Comparison of ENCODE assay signal across 9 cellular contexts in the genomic region with DNA sequence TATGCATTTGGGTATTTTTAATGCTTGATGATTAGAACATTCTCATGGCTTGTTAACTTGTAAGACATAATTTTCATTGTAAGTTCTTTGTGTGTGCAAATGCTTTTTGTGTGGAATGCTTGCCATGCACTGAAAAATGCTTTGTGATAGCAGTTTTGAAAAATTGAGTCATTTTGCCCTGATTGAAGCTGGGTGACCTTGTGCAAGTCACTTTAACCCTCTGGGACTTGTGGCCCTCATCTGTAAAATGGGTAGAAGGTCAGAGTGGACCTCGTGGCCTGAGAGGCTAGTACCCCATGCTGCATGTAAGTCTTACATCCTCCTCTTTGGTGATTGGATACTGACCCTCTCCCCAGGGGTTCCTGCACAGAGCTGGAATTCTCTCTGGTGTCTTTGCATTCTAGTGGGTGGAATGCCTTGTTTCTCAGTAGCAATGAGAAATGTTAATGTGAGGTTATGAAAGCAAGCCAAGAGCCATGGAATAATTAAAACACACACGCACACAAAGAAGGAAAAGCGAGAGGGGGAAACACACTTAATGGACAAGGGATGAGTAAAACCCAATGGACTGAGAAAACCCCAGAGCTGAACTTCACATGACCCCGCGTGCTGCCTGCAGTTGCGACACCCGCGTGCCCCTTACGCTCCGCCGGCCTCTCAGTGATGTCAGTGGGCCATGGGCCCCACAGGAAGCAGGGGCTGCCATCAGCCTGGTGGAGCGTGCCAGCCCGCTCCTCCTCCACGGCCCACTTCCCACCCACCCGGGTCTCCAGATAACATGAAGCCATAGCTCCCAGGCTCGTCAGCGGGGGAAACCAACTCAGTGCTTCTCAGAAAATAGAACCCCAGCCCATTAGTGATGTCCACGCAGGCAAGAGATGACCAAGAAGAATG. TPM values are rescaled to one million over a fixed set of nuclear protein-coding genes. Genes with fewer than 3 reads are reported as not detected.
DNase-seq lines count a peak whose midpoint lies in the region; ATAC-seq and TF ChIP-seq lines count a peak whose summit lies in the region.
"Had no signal": no experiment of that assay in that cellular context is flagged by ENCODE, and none has a peak within 500 bp of the region (broad histone marks: within the 10 kb centered on the region; RNA-seq: fewer than 3 reads in every experiment).

No MANE protein-coding gene starts in this region.

- H3K4me1 ChIP-seq in Panc1 (ENCODE audit: control insufficient read depth, insufficient read depth, low read length) (peaks cover 85% of the 10 kb centered on the region), psoas muscle (peaks cover 79% of the 10 kb centered on the region), mammary epithelial cell (ENCODE audit: insufficient read depth, low read length) (peaks cover 44% of the 10 kb centered on the region)

- H3K4me3 Mint-ChIP-seq in endothelial cell (ENCODE audit: unreplicated experiment) = no peak overlapping the region
- H3K4me3 Mint-ChIP-seq in activated CD8-positive, alpha-beta memory T cell treated with anti-CD3 and anti-CD28 coated beads, Interleukin-2, amount 10 ng/mL, durations not matched to agents 7 days and 5 days = no peak overlapping the region

- H2AFZ ChIP-seq in mammary epithelial cell (ENCODE audit: low read depth, low read length) = no peak overlapping the region

- no peak overlapping the region for H3K4me2 ChIP-seq in mammary epithelial cell (ENCODE audit: insufficient read depth, low read depth, low read length)

- no peaks in the 10 kb centered on the region for H3K9me3 Mint-ChIP-seq in endothelial cell (ENCODE audit: unreplicated experiment)
- H3K9me3 Mint-ChIP-seq in activated CD8-positive, alpha-beta memory T cell treated with anti-CD3 and anti-CD28 coated beads, Interleukin-2, amount 10 ng/mL, durations not matched to agents 7 days and 5 days (ENCODE audit: low read depth) = peaks cover 3% of the 10 kb centered on the region

- peak; percentile 80 for DNase-seq in GM03348 (ENCODE audit: low spot score)
- DNase-seq in HFF-Myc (ENCODE audit: extremely low read depth, low read depth) = peak; percentile 76
- no peak for DNase-seq in Panc1 (ENCODE audit: low read depth, low spot score)
- DNase-seq in fibroblast of pulmonary artery (ENCODE audit: low read depth) = peak; percentile 98
- DNase-seq in psoas muscle = peak; percentile 79 to 89
- DNase-seq in endothelial cell (ENCODE audit: low spot score) = no peak
- no peak for DNase-seq in activated CD8-positive, alpha-beta memory T cell treated with anti-CD3 and anti-CD28 coated beads, Interleukin-2, amount 10 ng/mL, durations not matched to agents 7 days and 5 days
- DNase-seq in mammary epithelial cell = no peak

- 54 to 73% (median 59%) methylated on average over 18 of the region's 18 CpGs for WGBS in psoas muscle, 3 donors
- WGBS in mammary epithelial cell (ENCODE audit: low coverage, missing lambda C conversion rate) = 87% methylated on average over 12 of the region's 18 CpGs

- H3K4me1 Mint-ChIP-seq in endothelial cell (ENCODE audit: unreplicated experiment) = peaks cover 28% of the 10 kb centered on the region
- peaks cover 57% of the 10 kb centered on the region for H3K4me1 Mint-ChIP-seq in activated CD8-positive, alpha-beta memory T cell treated with anti-CD3 and anti-CD28 coated beads, Interleukin-2, amount 10 ng/mL, durations not matched to agents 7 days and 5 days

- H3K36me3 ChIP-seq in Panc1 (ENCODE audit: control insufficient read depth, insufficient read depth, low read length) = peaks cover 3% of the 10 kb centered on the region; the same call in 1 of the 2 replicates
- H3K36me3 ChIP-seq in psoas muscle (ENCODE audit: insufficient read depth in 1 of 2, low read depth in 1 of 2) = no peaks in the 10 kb centered on the region
- H3K36me3 ChIP-seq in mammary epithelial cell (ENCODE audit: insufficient read depth, low read length) = no peaks in the 10 kb centered on the region

- in situ Hi-C loops in Panc1 (cut with HindIII; ENCODE audit: low pct_unique_long_range_greater_than_20kb, low sequenced_read_pairs) = no loop called here
- in situ Hi-C loops in mammary epithelial cell (cut with MboI; ENCODE audit: low sequenced_read_pairs in 2 of 2) = no loop called here

- TF ChIP-seq CTCF in HFF-Myc (IDR thresholded peaks at IDR 0.05; ENCODE audit: low read depth, low read length, missing control alignments) (no peak), Panc1 (IDR thresholded peaks at IDR 0.05) (no peak), fibroblast of pulmonary artery (IDR thresholded peaks at IDR 0.05; ENCODE audit: low read length, missing control alignments) (no peak), psoas muscle (IDR thresholded peaks at IDR 0.05) (no peak), endothelial cell (IDR thresholded peaks at IDR 0.05; ENCODE audit: unreplicated experiment) (no peak), mammary epithelial cell (conservative IDR thresholded peaks at IDR 0.05 in 1 of 2, IDR thresholded peaks at IDR 0.05 in 1 of 2; ENCODE audit: extremely low read depth in 1 of 2, insufficient read depth in 1 of 2, low read depth in 1 of 2, low read length in 2 of 2) (no peak)

- H3K79me2 ChIP-seq in mammary epithelial cell (ENCODE audit: insufficient read depth, low read length) = peaks cover 73% of the 10 kb centered on the region

- dilution Hi-C loops in mammary epithelial cell (cut with HindIII; ENCODE audit: low sequenced_read_pairs) = no loop called here

- BruUV-seq in Panc1 (replicated peaks; lab: Mats Ljungman, UMichigan) (no TSS peak), mammary epithelial cell (replicated peaks; lab: Mats Ljungman, UMichigan) (no TSS peak)

- H3K27me3 ChIP-seq in Panc1 (ENCODE audit: control insufficient read depth, insufficient read depth, low read length) (no peaks in the 10 kb centered on the region), psoas muscle (ENCODE audit: insufficient read depth in 3 of 3, low read length in 2 of 3) (no peaks in the 10 kb centered on the region), mammary epithelial cell (ENCODE audit: insufficient read depth, low read length) (no peaks in the 10 kb centered on the region)

- CTCF ChIA-PET in Panc1 (lab: Charles Lee) (no interaction called here), mammary epithelial cell (lab: Charles Lee; ENCODE audit: low non-redundant PET) (no interaction called here)
- CTCF ChIA-PET in activated CD8-positive, alpha-beta memory T cell treated with anti-CD3 and anti-CD28 coated beads, Interleukin-2, amount 10 ng/mL, durations not matched to agents 7 days and 5 days (lab: Charles Lee) = no interaction called here

- no peak overlapping the region for H3K9ac ChIP-seq in mammary epithelial cell (ENCODE audit: insufficient read depth, low read length)

- peak; percentile 14 for ATAC-seq in Panc1
- peak in 2 of 4 donors; percentile 11 to 23 for ATAC-seq in psoas muscle
- no peak for ATAC-seq in activated CD8-positive, alpha-beta memory T cell treated with anti-CD3 and anti-CD28 coated beads, Interleukin-2, amount 10 ng/mL, durations not matched to agents 7 days and 5 days

- H3K4me3 ChIP-seq in HFF-Myc (replicated peaks; ENCODE audit: low read depth, low read length) = no peak overlapping the region
- no peak overlapping the region for H3K4me3 ChIP-seq in Panc1 (ENCODE audit: low read depth in 2 of 2, low read length in 2 of 2)
- no peak overlapping the region for H3K4me3 ChIP-seq in fibroblast of pulmonary artery (replicated peaks; ENCODE audit: low read depth, low read length)
- no peak overlapping the region for H3K4me3 ChIP-seq in psoas muscle
- no peak overlapping the region for H3K4me3 ChIP-seq in mammary epithelial cell (replicated peaks in 1 of 3; ENCODE audit: insufficient read depth in 1 of 3, low read depth in 2 of 3, low read length in 3 of 3)

- H3K27ac ChIP-seq in Panc1 (ENCODE audit: low read length) (peak overlapping the region; percentile 100), psoas muscle (peak overlapping the region; percentile 90), mammary epithelial cell (ENCODE audit: insufficient read depth, low read depth, low read length) (no peak overlapping the region)

- POLR2A ChIA-PET in Panc1 (lab: Charles Lee) = no interaction called here

- H3K27ac Mint-ChIP-seq in endothelial cell (ENCODE audit: unreplicated experiment) = no peak overlapping the region
- H3K27ac Mint-ChIP-seq in activated CD8-positive, alpha-beta memory T cell treated with anti-CD3 and anti-CD28 coated beads, Interleukin-2, amount 10 ng/mL, durations not matched to agents 7 days and 5 days = no peak overlapping the region

- H3K9me3 ChIP-seq in Panc1 (ENCODE audit: control insufficient read depth, insufficient read depth, low read depth, low read length) (peaks cover 11% of the 10 kb centered on the region; the same call in 1 of the 2 replicates), psoas muscle (peaks cover 8% of the 10 kb centered on the region), mammary epithelial cell (replicated peaks; ENCODE audit: insufficient read depth, low read length) (peaks cover 9% of the 10 kb centered on the region)

- intact Hi-C loops in Panc1 (cut with micrococcal nuclease; ENCODE audit: unreplicated experiment) (loop anchor here (5.0 kb wide), 1 partner anchor 38 kb away; no protein-coding TSS in a partner anchor), psoas muscle (cut with DNase I) (loop anchor here in 1 of 2 donors (5.0 kb wide), 1 partner anchor 48 kb away; no protein-coding TSS in a partner anchor), mammary epithelial cell (cut with micrococcal nuclease) (loop anchor here (5.0 kb wide), 1 partner anchor 143 kb away; a partner anchor contains a TSS)

- no peaks in the 10 kb centered on the region for H4K20me1 ChIP-seq in mammary epithelial cell (ENCODE audit: insufficient read depth, low read length)

- H3K27me3 Mint-ChIP-seq in endothelial cell (ENCODE audit: unreplicated experiment) = peaks cover 9% of the 10 kb centered on the region
- H3K27me3 Mint-ChIP-seq in activated CD8-positive, alpha-beta memory T cell treated with anti-CD3 and anti-CD28 coated beads, Interleukin-2, amount 10 ng/mL, durations not matched to agents 7 days and 5 days = no peaks in the 10 kb centered on the region
- H3K27me3 Mint-ChIP-seq: naive thymus-derived CD8-positive, alpha-beta T cell had no signal

- H3K36me3 Mint-ChIP-seq in endothelial cell (ENCODE audit: low read depth, unreplicated experiment) = no peaks in the 10 kb centered on the region
- H3K36me3 Mint-ChIP-seq in activated CD8-positive, alpha-beta memory T cell treated with anti-CD3 and anti-CD28 coated beads, Interleukin-2, amount 10 ng/mL, durations not matched to agents 7 days and 5 days = peaks cover 65% of the 10 kb centered on the region

RNA-seq across cellular contexts. Expression of a gene that starts 44.0 kb away (rescaled TPM):
- total RNA-seq in Panc1 (2021; ENCODE audit: unreplicated experiment) (394 TPM), psoas muscle (10 to 100 TPM; 25.7 to 47.6 (median 44.0) TPM), endothelial cell (ENCODE audit: unreplicated experiment) (8.2 TPM), mammary epithelial cell (10 to 100 TPM in 1 of 2 donors, 1 to 10 TPM in 1; 8.7 to 41.0 TPM)
- polyA plus RNA-seq in Panc1 (2012; ENCODE audit: insufficient read length) = 255 TPM
- polyA plus RNA-seq in psoas muscle (10 to 100 TPM in 2 of 3 donors, 1 to 10 TPM in 1; 2.9 to 29.3 (median 20.3) TPM), mammary epithelial cell (29.2 TPM)
- total RNA-seq in activated CD8-positive, alpha-beta memory T cell treated with anti-CD3 and anti-CD28 coated beads, Interleukin-2, amount 10 ng/mL, durations not matched to agents 7 days and 5 days = 10 to 100 TPM; 87.1 to 88.0 TPM
- 60.6 TPM for polyA minus RNA-seq in mammary epithelial cell

Comparison
In these comparisons a context has a peak if more than half of its experiments do, and no peak if none do; other contexts are left out.
1. DNase-seq: peak in GM03348 (single experiment), HFF-Myc (single experiment), fibroblast of pulmonary artery (single experiment) and psoas muscle (2 of 2); none in Panc1 (single experiment), endothelial cell (single experiment), activated CD8-positive, alpha-beta memory T cell treated with anti-CD3 and anti-CD28 coated beads, Interleukin-2, amount 10 ng/mL, durations not matched to agents 7 days and 5 days (single experiment) and mammary epithelial cell (single experiment).